In genomic region chr9:137723396-137724113, GRCh38 we compare ENCODE assay signal across 13 cellular contexts.
DNase-seq lines count a peak whose midpoint lies in the region; ATAC-seq, FAIRE-seq and TF ChIP-seq lines count a peak whose summit lies in the region.
"Had no signal": no experiment of that assay in that cellular context is flagged by ENCODE, and none has a peak within 500 bp of the region (broad histone marks: within the 10 kb centered on the region; RNA-seq: fewer than 3 reads in every experiment).

No MANE protein-coding gene starts in this region.

- intact Hi-C loops in natural killer cell (cut with micrococcal nuclease) = no loop called here

- H3K4me1 ChIP-seq in CD4-positive, CD25-positive, alpha-beta regulatory T cell (ENCODE audit: control insufficient read depth, insufficient read depth, low read length, poor library complexity, severe bottlenecking) = peaks cover 31% of the 10 kb centered on the region
- H3K4me1 ChIP-seq in small intestine (ENCODE audit: control insufficient read depth in 2 of 2, insufficient read depth in 1 of 2, low read depth in 1 of 2, low read length in 1 of 2) = no peaks in the 10 kb centered on the region
- H3K4me1 ChIP-seq: testis had no signal

- peak overlapping the region; percentile 32 for H3K4me3 ChIP-seq in CD4-positive, CD25-positive, alpha-beta regulatory T cell (ENCODE audit: low read depth, low read length)
- H3K4me3 ChIP-seq in small intestine (ENCODE audit: low read depth in 1 of 2, low read length in 2 of 2) = no peak overlapping the region
- H3K4me3 ChIP-seq: BLaER1 treated with 17β-estradiol and CSF1 and Interleukin-3, amounts not matched to agents 10 nM and 100 nM; testis had no signal

- H3K27ac Mint-ChIP-seq in CD4-positive, CD25-positive, alpha-beta regulatory T cell = peak overlapping the region; percentile 88 to 98 (median 91)
- H3K27ac Mint-ChIP-seq in T-helper 1 cell treated with Interleukin-12 subunit alpha and Interleukin-12 subunit beta and Interleukin-4 antibody, amounts not matched to agents 30 μg/mL and 1 μg/mL, for 36 hours = peak overlapping the region; percentile 88
- H3K27ac Mint-ChIP-seq in chondrocyte (ENCODE audit: unreplicated experiment) = peak overlapping the region; percentile 79
- peak overlapping the region; percentile 88 to 89 for H3K27ac Mint-ChIP-seq in natural killer cell

- no peaks in the 10 kb centered on the region for H3K27me3 Mint-ChIP-seq in CD4-positive, CD25-positive, alpha-beta regulatory T cell
- H3K27me3 Mint-ChIP-seq in T-helper 1 cell treated with Interleukin-12 subunit alpha and Interleukin-12 subunit beta and Interleukin-4 antibody, amounts not matched to agents 30 μg/mL and 1 μg/mL, for 36 hours (ENCODE audit: low read depth) = no peaks in the 10 kb centered on the region
- H3K27me3 Mint-ChIP-seq in chondrocyte (ENCODE audit: low read depth) = no peaks in the 10 kb centered on the region
- H3K27me3 Mint-ChIP-seq in natural killer cell (ENCODE audit: low read depth in 2 of 2) = no peaks in the 10 kb centered on the region

- peak in 1 of 2 donors; percentile 45 for ATAC-seq in CD4-positive, CD25-positive, alpha-beta regulatory T cell (ENCODE audit: low read depth in 2 of 2)
- peak; percentile 45 to 71 (median 60) for ATAC-seq in natural killer cell
- ATAC-seq in HG03378 (IDR thresholded peaks at IDR 0.05; ENCODE audit: unreplicated experiment) = no peak
- ATAC-seq: Panc1 had no signal

- 73 to 84% (median 77%) methylated on average over 20 of the region's 20 CpGs for WGBS in small intestine, 3 donors

- peaks cover 62% of the 10 kb centered on the region for H3K36me3 Mint-ChIP-seq in CD4-positive, CD25-positive, alpha-beta regulatory T cell
- peaks cover 75% of the 10 kb centered on the region for H3K36me3 Mint-ChIP-seq in T-helper 1 cell treated with Interleukin-12 subunit alpha and Interleukin-12 subunit beta and Interleukin-4 antibody, amounts not matched to agents 30 μg/mL and 1 μg/mL, for 36 hours (ENCODE audit: low read depth)
- H3K36me3 Mint-ChIP-seq in chondrocyte (ENCODE audit: low read depth) = peaks cover 18% of the 10 kb centered on the region
- peaks cover 28% of the 10 kb centered on the region for H3K36me3 Mint-ChIP-seq in natural killer cell

- peaks cover 23% of the 10 kb centered on the region for H3K36me3 ChIP-seq in CD4-positive, CD25-positive, alpha-beta regulatory T cell (ENCODE audit: control insufficient read depth, insufficient read depth, low read length)
- peaks cover 9 to 13% of the 10 kb centered on the region in 2 donors for H3K36me3 ChIP-seq in small intestine (ENCODE audit: control insufficient read depth in 2 of 2, insufficient read depth in 2 of 2, low read length in 2 of 2)

- H3K27ac ChIP-seq in CD4-positive, CD25-positive, alpha-beta regulatory T cell (ENCODE audit: insufficient read depth, low read length, poor library complexity, severe bottlenecking) = peak overlapping the region; percentile 45
- no peak overlapping the region for H3K27ac ChIP-seq in small intestine (ENCODE audit: low read depth in 1 of 2, low read length in 1 of 2)
- H3K27ac ChIP-seq: BLaER1 treated with 17β-estradiol and CSF1 and Interleukin-3, amounts not matched to agents 10 nM and 100 nM; testis had no signal

- no peaks in the 10 kb centered on the region for H3K27me3 ChIP-seq in CD4-positive, CD25-positive, alpha-beta regulatory T cell (ENCODE audit: control insufficient read depth, insufficient read depth, low read length)
- H3K27me3 ChIP-seq in small intestine (ENCODE audit: control insufficient read depth in 2 of 2, insufficient read depth in 2 of 2, low read length in 2 of 2) = no peaks in the 10 kb centered on the region
- H3K27me3 ChIP-seq: BLaER1 treated with 17β-estradiol and CSF1 and Interleukin-3, amounts not matched to agents 10 nM and 100 nM; testis had no signal

- H3K4me3 Mint-ChIP-seq in CD4-positive, CD25-positive, alpha-beta regulatory T cell = peak overlapping the region; percentile 70 to 81 (median 77)
- peak overlapping the region; percentile 54 for H3K4me3 Mint-ChIP-seq in T-helper 1 cell treated with Interleukin-12 subunit alpha and Interleukin-12 subunit beta and Interleukin-4 antibody, amounts not matched to agents 30 μg/mL and 1 μg/mL, for 36 hours
- no peak overlapping the region for H3K4me3 Mint-ChIP-seq in chondrocyte (ENCODE audit: unreplicated experiment)
- peak overlapping the region; percentile 63 for H3K4me3 Mint-ChIP-seq in natural killer cell

- peak in 2 of 3 donors; percentile 29 to 69 for DNase-seq in CD4-positive, CD25-positive, alpha-beta regulatory T cell
- no peak for DNase-seq in chondrocyte (ENCODE audit: low spot score)
- DNase-seq in natural killer cell = no peak
- DNase-seq in stimulated activated CD4-positive, alpha-beta T cell treated with anti-CD3 and anti-CD28 coated beads, Interleukin-15, amount 100 ng/mL, for 24 hours = no peak
- no peak for DNase-seq in GM03348 (ENCODE audit: low spot score)
- DNase-seq in small intestine = no peak
- DNase-seq: HCEC 1CT, testis had no signal

- TF ChIP-seq CTCF in chondrocyte (IDR thresholded peaks at IDR 0.05) = no peak
- TF ChIP-seq CTCF in natural killer cell (IDR thresholded peaks at IDR 0.05) = no peak

- H3K9me3 Mint-ChIP-seq in CD4-positive, CD25-positive, alpha-beta regulatory T cell = peaks cover 1 to 13% (median 7%) of the 10 kb centered on the region in 7 donors
- H3K9me3 Mint-ChIP-seq in T-helper 1 cell treated with Interleukin-12 subunit alpha and Interleukin-12 subunit beta and Interleukin-4 antibody, amounts not matched to agents 30 μg/mL and 1 μg/mL, for 36 hours = peaks cover 53% of the 10 kb centered on the region
- H3K9me3 Mint-ChIP-seq in chondrocyte (ENCODE audit: low read depth) (peaks cover 5% of the 10 kb centered on the region), natural killer cell (peaks cover 6 to 11% of the 10 kb centered on the region in 2 donors)

- peaks cover 15 to 60% (median 44%) of the 10 kb centered on the region in 4 donors for H3K4me1 Mint-ChIP-seq in CD4-positive, CD25-positive, alpha-beta regulatory T cell
- H3K4me1 Mint-ChIP-seq in T-helper 1 cell treated with Interleukin-12 subunit alpha and Interleukin-12 subunit beta and Interleukin-4 antibody, amounts not matched to agents 30 μg/mL and 1 μg/mL, for 36 hours (ENCODE audit: low read depth) = peaks cover 31% of the 10 kb centered on the region
- H3K4me1 Mint-ChIP-seq in chondrocyte (ENCODE audit: low read depth) = peaks cover 23% of the 10 kb centered on the region
- H3K4me1 Mint-ChIP-seq in natural killer cell = peaks cover 70 to 74% of the 10 kb centered on the region in 2 donors

- H3K9me3 ChIP-seq in CD4-positive, CD25-positive, alpha-beta regulatory T cell (ENCODE audit: control insufficient read depth in 2 of 2, low read length in 2 of 2) = peaks cover 0 to under 1% of the 10 kb centered on the region in 2 experiments
- H3K9me3 ChIP-seq in small intestine (ENCODE audit: control insufficient read depth, low read depth) = no peaks in the 10 kb centered on the region
- H3K9me3 ChIP-seq: testis had no signal

- FAIRE-seq in small intestine (lab: Jason Lieb, UNC) = no peak
- FAIRE-seq: TTC549 had no signal

Comparison
In these comparisons a context has a peak if more than half of its experiments do, and no peak if none do; other contexts are left out.
1. DNase-seq: peak in CD4-positive, CD25-positive, alpha-beta regulatory T cell (2 of 3); none in chondrocyte (single experiment), natural killer cell (single experiment), stimulated activated CD4-positive, alpha-beta T cell treated with anti-CD3 and anti-CD28 coated beads, Interleukin-15, amount 100 ng/mL, for 24 hours (single experiment), GM03348 (single experiment) and small intestine (single experiment).
2. Peak in every context shown above with its lines, with median percentiles within 50 percentile points of each other: H3K27ac Mint-ChIP-seq.